In genomic region chr12:14664434-14665023, GRCh38 we compare ENCODE assay signal across 8 cellular contexts. TPM values are rescaled to one million over a fixed set of nuclear protein-coding genes. Genes with fewer than 3 reads are reported as not detected.
A peak's percentile ranks its signal among the peaks of the same experiment; 100 is the strongest.
DNase-seq lines count a peak whose midpoint lies in the region; ATAC-seq, FAIRE-seq and TF ChIP-seq lines count a peak whose summit lies in the region.

No MANE protein-coding gene starts in this region.

- peaks cover 0 to 12% (median 10%) of the 10 kb centered on the region in 3 donors for H3K27me3 Mint-ChIP-seq in naive B cell

- H3K4me1 ChIP-seq in MM.1S (ENCODE audit: low read length), result no peaks in the 10 kb centered on the region

- H3K4me3 ChIP-seq in MM.1S (ENCODE audit: low read length), result no peak overlapping the region

- no peaks in the 10 kb centered on the region for H3K27me3 ChIP-seq in MM.1S (replicated peaks; ENCODE audit: insufficient read depth, low read length)

- peak; percentile 8 for DNase-seq in A172 (ENCODE audit: low spot score)
- peak; percentile 28 for DNase-seq in EL
- DNase-seq in MM.1S, result peak; percentile 55
- DNase-seq in naive B cell, result peak; percentile 61
- no peak for DNase-seq in T1000 (lab: John Stamatoyannopoulos, UW)

- TF ChIP-seq CTCF in MM.1S (IDR thresholded peaks at IDR 0.05; ENCODE audit: low read length), result peak; percentile 45

- no peak overlapping the region for H3K9ac ChIP-seq in MM.1S (ENCODE audit: low read length)

- no peak overlapping the region for H3K27ac ChIP-seq in MM.1S (ENCODE audit: low read length)

- no peaks in the 10 kb centered on the region for H3K36me3 ChIP-seq in MM.1S (replicated peaks; ENCODE audit: insufficient read depth, low read length)

- H4K20me1 ChIP-seq in MM.1S (ENCODE audit: insufficient read depth, low read length), result no peaks in the 10 kb centered on the region

- H3K27ac Mint-ChIP-seq in naive B cell, result peak overlapping the region in 3 of 6 donors; percentile 12 to 89 (median 57)

- FAIRE-seq in endometrium (lab: Jason Lieb, UNC), result peak; percentile 85

- H3K9me3 Mint-ChIP-seq in naive B cell, result peaks cover 0 to 2% (median 0%) of the 10 kb centered on the region in 7 donors

- H3K79me2 ChIP-seq in MM.1S (ENCODE audit: low read length), result no peaks in the 10 kb centered on the region

- no peak overlapping the region for H2AFZ ChIP-seq in MM.1S (ENCODE audit: low read length)

- H3K9me3 ChIP-seq in MM.1S (replicated peaks; ENCODE audit: insufficient read depth, low read length), result no peaks in the 10 kb centered on the region

- ATAC-seq in SK-N-SH treated with all-trans-retinoic acid at 6 μM for 48 hours, result peak; percentile 72; the same call in 1 of the 3 replicates
- ATAC-seq in naive B cell (ENCODE audit: low read depth in 2 of 2), result peak; percentile 79 to 84
- ATAC-seq in GM19397 (IDR thresholded peaks at IDR 0.05; ENCODE audit: unreplicated experiment), result no peak

- H3K4me3 Mint-ChIP-seq in naive B cell, result peak overlapping the region in 1 of 8 donors; percentile 12

- H3K4me1 Mint-ChIP-seq in naive B cell, result peaks cover 18 to 27% (median 24%) of the 10 kb centered on the region in 3 donors

- H3K36me3 Mint-ChIP-seq in naive B cell, result no peaks in the 10 kb centered on the region

- H3K4me2 ChIP-seq in MM.1S (ENCODE audit: low read depth, low read length), result no peak overlapping the region

- H3K9me2 ChIP-seq in MM.1S (replicated peaks; ENCODE audit: insufficient read depth, low read length), result no peaks in the 10 kb centered on the region

- H3F3A ChIP-seq in MM.1S (ENCODE audit: insufficient read depth, low read length), result no peaks in the 10 kb centered on the region

TF ChIP-seq in SK-N-SH treated with all-trans-retinoic acid at 6 μM for 48 hours, 23 proteins besides CTCF, POLR2A, EP300 and RAD21:
- TF ChIP-seq TSHZ2 (CRISPR knock-in tag; IDR thresholded peaks at IDR 0.05), result no peak
- no peak for TF ChIP-seq GLIS3 (CRISPR knock-in tag; IDR thresholded peaks at IDR 0.05)
- no peak for TF ChIP-seq TCF4 (CRISPR knock-in tag; IDR thresholded peaks at IDR 0.05; ENCODE audit: borderline replicate concordance)
- no peak for TF ChIP-seq RARB (CRISPR knock-in tag; IDR thresholded peaks at IDR 0.05)
- no peak for TF ChIP-seq ZFP3 (CRISPR knock-in tag; IDR thresholded peaks at IDR 0.05)
- TF ChIP-seq ZFP30 (CRISPR knock-in tag; IDR thresholded peaks at IDR 0.05), result no peak
- TF ChIP-seq PPARA (CRISPR knock-in tag; IDR thresholded peaks at IDR 0.05; ENCODE audit: borderline replicate concordance), result no peak
- TF ChIP-seq ZNF70 (CRISPR knock-in tag; IDR thresholded peaks at IDR 0.05), result no peak
- TF ChIP-seq CSRNP3 (CRISPR knock-in tag; IDR thresholded peaks at IDR 0.05), result no peak
- no peak for TF ChIP-seq CSDC2 (CRISPR knock-in tag; IDR thresholded peaks at IDR 0.05)
- no peak for TF ChIP-seq OSR1 (CRISPR knock-in tag; IDR thresholded peaks at IDR 0.05)
- no peak for TF ChIP-seq ZC3H10 (CRISPR knock-in tag; IDR thresholded peaks at IDR 0.05)
- no peak for TF ChIP-seq TOX (CRISPR knock-in tag; IDR thresholded peaks at IDR 0.05; ENCODE audit: borderline replicate concordance)

RNA-seq across cellular contexts. Expression of gene GUCY2C, which starts 31.9 kb away (rescaled TPM):
- total RNA-seq in A172 (2014; rRNA removed; shearing (Covaris generic)), result not detected in 2 replicates
- polyA plus RNA-seq in naive B cell (ENCODE audit: low read depth in 6 of 6), result under 1 TPM in 5 of 6 donors, not detected in 1; 0.06 to 0.32 (median 0.20) TPM
